Comparison of ENCODE assay signal across 23 cellular contexts in genomic region chr5:1651250-1651649, GRCh38.
"Had no signal": no experiment of that assay in that cellular context is flagged by ENCODE, and none has a peak within 500 bp of the region (broad histone marks: within the 10 kb centered on the region; RNA-seq: fewer than 3 reads in every experiment).

No MANE protein-coding gene starts in this region.

- DNase-seq: IMR-90, Karpas-422, KG1, MG63, NCI-H1092, NCI-H1105 treated with DMSO at 0.1 percent for 48 hours, NCI-H1417 treated with DMSO at 0.1 percent for 48 hours, NCI-H146, NCI-H1694 treated with DMSO at 0.1 percent for 48 hours, NCI-H1930, NCI-H2081, NCI-H2107, NCI-H2171, NCI-H226, NCI-H446, NCI-H510A, NCI-H524 treated with DMSO at 0.1 percent for 48 hours, NCI-H69, NCI-H774, RPMI8226, SIG-M5 had no signal

- H3K4me3 ChIP-seq: MG63, SJSA1, SK-N-MC had no signal

- H3K36me3 ChIP-seq: MG63, SJSA1 had no signal

- H3K4me1 ChIP-seq: SJSA1 had no signal

- H3K27ac ChIP-seq: SJSA1, SK-N-MC had no signal

- H3K9me3 ChIP-seq: SJSA1 had no signal
